Comparison of ENCODE assay signal across 8 cellular contexts in the genomic region with DNA sequence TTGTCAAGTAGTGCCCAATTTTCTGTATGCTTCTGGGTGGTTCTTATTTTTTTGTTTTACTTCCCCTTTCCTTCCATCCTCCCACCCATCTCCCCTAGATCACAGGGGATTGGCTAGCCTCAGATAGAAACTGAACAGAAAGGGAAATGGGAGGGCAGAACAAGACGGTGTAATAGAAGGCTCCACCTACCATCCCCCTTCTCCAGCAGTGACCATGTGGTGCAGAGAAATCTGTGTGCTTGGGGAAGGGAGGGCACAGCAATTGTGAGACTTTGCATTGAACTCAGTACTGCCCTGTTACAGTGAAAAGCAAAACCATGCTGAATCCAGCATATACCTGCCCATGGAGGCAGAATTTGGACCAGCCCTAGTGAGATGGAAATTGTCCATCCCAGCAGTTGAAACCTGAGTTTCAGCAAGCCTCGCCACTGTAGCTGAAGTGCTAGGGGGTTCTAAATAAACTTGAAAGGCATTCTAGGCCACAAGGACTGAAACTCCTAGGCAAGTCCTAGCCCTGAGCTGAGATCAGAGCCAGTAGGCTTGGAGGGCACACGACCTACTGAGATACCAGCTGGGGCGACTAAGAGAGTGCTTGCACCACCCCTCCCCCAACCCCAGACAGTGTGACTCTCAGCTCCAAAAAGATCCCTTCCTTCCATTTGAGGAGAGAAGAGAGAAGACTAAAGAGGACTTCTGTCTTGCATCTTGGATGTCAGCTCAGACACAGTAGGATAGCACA. TPM values are rescaled to one million over a fixed set of nuclear protein-coding genes. Genes with fewer than 3 reads are reported as not detected.
DNase-seq lines count a peak whose midpoint lies in the region; ATAC-seq and TF ChIP-seq lines count a peak whose summit lies in the region.

No MANE protein-coding gene starts in this region.

- no peaks in the 10 kb centered on the region for H3K4me1 ChIP-seq in neural progenitor cell
- H3K4me1 ChIP-seq in foreskin keratinocyte, result no peaks in the 10 kb centered on the region

- peaks cover 8% of the 10 kb centered on the region for H3K9me3 ChIP-seq in neural progenitor cell (ENCODE audit: low read depth)

- H3K4me3 Mint-ChIP-seq in WTC11, result no peak overlapping the region
- no peak overlapping the region for H3K4me3 Mint-ChIP-seq in neural progenitor cell

- peak; percentile 95 for ATAC-seq in GM19452 (IDR thresholded peaks at IDR 0.05; ENCODE audit: unreplicated experiment)
- ATAC-seq in HG03354 (IDR thresholded peaks at IDR 0.05; ENCODE audit: poor library complexity, severe bottlenecking, unreplicated experiment), result peak; percentile 97
- ATAC-seq in WTC11, result peak; percentile 96
- ATAC-seq in foreskin keratinocyte, result no peak

- CTCF ChIA-PET in WTC11 (lab: Charles Lee), result no interaction called here

- TF ChIP-seq CTCF in WTC11 (IDR thresholded peaks at IDR 0.05), result no peak
- no peak for TF ChIP-seq CTCF in neural progenitor cell (IDR thresholded peaks at IDR 0.05)
- no peak for TF ChIP-seq CTCF in foreskin keratinocyte (conservative IDR thresholded peaks at IDR 0.05)

- H3K4me3 ChIP-seq in neural progenitor cell, result no peak overlapping the region

- DNase-seq in EL, result peak; percentile 28
- DNase-seq in WTC11 (ENCODE audit: low spot score), result no peak
- no peak for DNase-seq in neural progenitor cell (ENCODE audit: low spot score)
- DNase-seq in HCEC 1CT, result no peak
- DNase-seq in HuH-7 (ENCODE audit: low spot score), result no peak
- no peak for DNase-seq in foreskin keratinocyte

- POLR2A ChIA-PET in WTC11 (lab: Charles Lee), result no interaction called here

- H4K20me1 ChIP-seq in neural progenitor cell (ENCODE audit: low read depth), result no peaks in the 10 kb centered on the region

- no peak overlapping the region for H3K9ac ChIP-seq in neural progenitor cell

- H2AFZ ChIP-seq in neural progenitor cell (replicated peaks), result peak overlapping the region; percentile 88

- H3K27me3 Mint-ChIP-seq in WTC11 (ENCODE audit: low read depth) (peaks cover 84% of the 10 kb centered on the region), neural progenitor cell (ENCODE audit: insufficient read depth, low read depth) (peaks cover 27% of the 10 kb centered on the region)

- H3K27me3 ChIP-seq in neural progenitor cell (peaks cover 87% of the 10 kb centered on the region), foreskin keratinocyte (peaks cover 79% of the 10 kb centered on the region)

- H3K4me1 Mint-ChIP-seq in WTC11 (peaks cover 14% of the 10 kb centered on the region), neural progenitor cell (no peaks in the 10 kb centered on the region)

- H3K27ac Mint-ChIP-seq in WTC11, result no peak overlapping the region
- no peak overlapping the region for H3K27ac Mint-ChIP-seq in neural progenitor cell

- no peaks in the 10 kb centered on the region for H3K36me3 ChIP-seq in neural progenitor cell

- no peaks in the 10 kb centered on the region for H3F3A ChIP-seq in neural progenitor cell (ENCODE audit: low read depth)

- H3K36me3 Mint-ChIP-seq in WTC11 (no peaks in the 10 kb centered on the region), neural progenitor cell (peaks cover 2% of the 10 kb centered on the region)

- no peaks in the 10 kb centered on the region for H3K79me2 ChIP-seq in neural progenitor cell (ENCODE audit: low read depth)

- no peak overlapping the region for H3K4me2 ChIP-seq in neural progenitor cell

- H3K27ac ChIP-seq in neural progenitor cell, result no peak overlapping the region
- H3K27ac ChIP-seq in foreskin keratinocyte, result no peak overlapping the region

- peaks cover 13% of the 10 kb centered on the region for H3K9me3 Mint-ChIP-seq in WTC11
- peaks cover 19% of the 10 kb centered on the region for H3K9me3 Mint-ChIP-seq in neural progenitor cell

TF ChIP-seq in WTC11, 78 proteins besides CTCF, POLR2A, EP300 and RAD21 (continues in another document):
- TF ChIP-seq CREB1 (CRISPR knock-in tag; IDR thresholded peaks at IDR 0.05) (no peak), ELF4 (CRISPR knock-in tag; IDR thresholded peaks at IDR 0.05; ENCODE audit: low read depth) (no peak), MAX (CRISPR knock-in tag; IDR thresholded peaks at IDR 0.05) (no peak), TP53 (CRISPR knock-in tag; IDR thresholded peaks at IDR 0.05) (no peak), TCF7 (CRISPR knock-in tag; IDR thresholded peaks at IDR 0.05; ENCODE audit: low read depth) (no peak), ZNF121 (CRISPR knock-in tag; IDR thresholded peaks at IDR 0.05) (no peak), CBFB (CRISPR knock-in tag; IDR thresholded peaks at IDR 0.05; ENCODE audit: low read depth) (no peak), ATF6 (CRISPR knock-in tag; IDR thresholded peaks at IDR 0.05) (no peak), NR2C2 (CRISPR knock-in tag; IDR thresholded peaks at IDR 0.05) (no peak)
- TF ChIP-seq, protein P1, sequence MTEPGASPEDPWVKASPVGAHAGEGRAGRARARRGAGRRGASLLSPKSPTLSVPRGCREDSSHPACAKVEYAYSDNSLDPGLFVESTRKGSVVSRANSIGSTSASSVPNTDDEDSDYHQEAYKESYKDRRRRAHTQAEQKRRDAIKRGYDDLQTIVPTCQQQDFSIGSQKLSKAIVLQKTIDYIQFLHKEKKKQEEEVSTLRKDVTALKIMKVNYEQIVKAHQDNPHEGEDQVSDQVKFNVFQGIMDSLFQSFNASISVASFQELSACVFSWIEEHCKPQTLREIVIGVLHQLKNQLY (CRISPR knock-in tag; IDR thresholded peaks at IDR 0.05), result no peak
- TF ChIP-seq, protein P2, sequence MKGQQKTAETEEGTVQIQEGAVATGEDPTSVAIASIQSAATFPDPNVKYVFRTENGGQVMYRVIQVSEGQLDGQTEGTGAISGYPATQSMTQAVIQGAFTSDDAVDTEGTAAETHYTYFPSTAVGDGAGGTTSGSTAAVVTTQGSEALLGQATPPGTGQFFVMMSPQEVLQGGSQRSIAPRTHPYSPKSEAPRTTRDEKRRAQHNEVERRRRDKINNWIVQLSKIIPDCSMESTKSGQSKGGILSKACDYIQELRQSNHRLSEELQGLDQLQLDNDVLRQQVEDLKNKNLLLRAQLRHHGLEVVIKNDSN (CRISPR knock-in tag; IDR thresholded peaks at IDR 0.05), result no peak
- TF ChIP-seq, protein P3, sequence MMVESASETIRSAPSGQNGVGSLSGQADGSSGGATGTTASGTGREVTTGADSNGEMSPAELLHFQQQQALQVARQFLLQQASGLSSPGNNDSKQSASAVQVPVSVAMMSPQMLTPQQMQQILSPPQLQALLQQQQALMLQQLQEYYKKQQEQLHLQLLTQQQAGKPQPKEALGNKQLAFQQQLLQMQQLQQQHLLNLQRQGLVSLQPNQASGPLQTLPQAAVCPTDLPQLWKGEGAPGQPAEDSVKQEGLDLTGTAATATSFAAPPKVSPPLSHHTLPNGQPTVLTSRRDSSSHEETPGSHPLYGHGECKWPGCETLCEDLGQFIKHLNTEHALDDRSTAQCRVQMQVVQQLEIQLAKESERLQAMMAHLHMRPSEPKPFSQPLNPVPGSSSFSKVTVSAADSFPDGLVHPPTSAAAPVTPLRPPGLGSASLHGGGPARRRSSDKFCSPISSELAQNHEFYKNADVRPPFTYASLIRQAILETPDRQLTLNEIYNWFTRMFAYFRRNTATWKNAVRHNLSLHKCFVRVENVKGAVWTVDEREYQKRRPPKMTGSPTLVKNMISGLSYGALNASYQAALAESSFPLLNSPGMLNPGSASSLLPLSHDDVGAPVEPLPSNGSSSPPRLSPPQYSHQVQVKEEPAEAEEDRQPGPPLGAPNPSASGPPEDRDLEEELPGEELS (CRISPR knock-in tag; IDR thresholded peaks at IDR 0.05), result no peak
- TF ChIP-seq, protein P4, sequence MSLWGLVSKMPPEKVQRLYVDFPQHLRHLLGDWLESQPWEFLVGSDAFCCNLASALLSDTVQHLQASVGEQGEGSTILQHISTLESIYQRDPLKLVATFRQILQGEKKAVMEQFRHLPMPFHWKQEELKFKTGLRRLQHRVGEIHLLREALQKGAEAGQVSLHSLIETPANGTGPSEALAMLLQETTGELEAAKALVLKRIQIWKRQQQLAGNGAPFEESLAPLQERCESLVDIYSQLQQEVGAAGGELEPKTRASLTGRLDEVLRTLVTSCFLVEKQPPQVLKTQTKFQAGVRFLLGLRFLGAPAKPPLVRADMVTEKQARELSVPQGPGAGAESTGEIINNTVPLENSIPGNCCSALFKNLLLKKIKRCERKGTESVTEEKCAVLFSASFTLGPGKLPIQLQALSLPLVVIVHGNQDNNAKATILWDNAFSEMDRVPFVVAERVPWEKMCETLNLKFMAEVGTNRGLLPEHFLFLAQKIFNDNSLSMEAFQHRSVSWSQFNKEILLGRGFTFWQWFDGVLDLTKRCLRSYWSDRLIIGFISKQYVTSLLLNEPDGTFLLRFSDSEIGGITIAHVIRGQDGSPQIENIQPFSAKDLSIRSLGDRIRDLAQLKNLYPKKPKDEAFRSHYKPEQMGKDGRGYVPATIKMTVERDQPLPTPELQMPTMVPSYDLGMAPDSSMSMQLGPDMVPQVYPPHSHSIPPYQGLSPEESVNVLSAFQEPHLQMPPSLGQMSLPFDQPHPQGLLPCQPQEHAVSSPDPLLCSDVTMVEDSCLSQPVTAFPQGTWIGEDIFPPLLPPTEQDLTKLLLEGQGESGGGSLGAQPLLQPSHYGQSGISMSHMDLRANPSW (CRISPR knock-in tag; conservative IDR thresholded peaks at IDR 0.05; ENCODE audit: low read depth), result no peak

RNA-seq across cellular contexts. Expression of gene SLFN11, which starts 5.2 kb away (rescaled TPM):
- total RNA-seq in WTC11 (2021) (0.26 to 0.53 TPM (median 0.27 TPM) in 3 replicates), neural progenitor cell (ENCODE audit: low replicate concordance) (0.02 and 0.71 TPM in 2 replicates), foreskin keratinocyte (2.4 and 4.7 TPM in 2 replicates)
- polyA plus RNA-seq in foreskin keratinocyte, result 0.48 and 0.81 TPM in 2 replicates
